ENCODE assay signal across 9 cellular contexts in genomic region chr10:22606164-22606614, GRCh38.
DNase-seq lines count a peak whose midpoint lies in the region; ATAC-seq, FAIRE-seq and TF ChIP-seq lines count a peak whose summit lies in the region.
"Had no signal": no experiment of that assay in that cellular context is flagged by ENCODE, and none has a peak within 500 bp of the region (broad histone marks: within the 10 kb centered on the region; RNA-seq: fewer than 3 reads in every experiment).

No MANE protein-coding gene starts in this region.

- peaks cover 83% of the 10 kb centered on the region for H3K79me2 ChIP-seq in Loucy (ENCODE audit: insufficient read depth, low read length)
- peaks cover 21% of the 10 kb centered on the region for H3K79me2 ChIP-seq in astrocyte (ENCODE audit: insufficient read depth, low read length)

- no peaks in the 10 kb centered on the region for H3K9me3 ChIP-seq in HEK293 (ENCODE audit: control insufficient read depth, insufficient read depth, low read depth, low read length)
- no peaks in the 10 kb centered on the region for H3K9me3 ChIP-seq in Loucy (ENCODE audit: insufficient read depth, low read depth, low read length)
- no peaks in the 10 kb centered on the region for H3K9me3 ChIP-seq in astrocyte (ENCODE audit: insufficient read depth, low read depth, low read length)

- H3F3A ChIP-seq in Loucy (ENCODE audit: low read depth): no peaks in the 10 kb centered on the region

- H3K27me3 ChIP-seq in Loucy (ENCODE audit: insufficient read depth, low read length, poor library complexity, severe bottlenecking) (no peaks in the 10 kb centered on the region), astrocyte (ENCODE audit: insufficient read depth, low read length) (no peaks in the 10 kb centered on the region)

- H3K4me2 ChIP-seq in Loucy (ENCODE audit: low read depth, low read length, poor library complexity, severe bottlenecking) (peak overlapping the region; percentile 49), astrocyte (ENCODE audit: low read length) (peak overlapping the region; percentile 50)

- H3K27ac ChIP-seq in HEK293 (ENCODE audit: extremely low read depth, low read depth, low read length) (no peak overlapping the region), astrocyte (ENCODE audit: low read depth, low read length) (no peak overlapping the region)

- POLR2A ChIA-PET in HEK293 (lab: Yijun Ruan, JAX): no interaction called here

- H2AFZ ChIP-seq in Loucy (ENCODE audit: low read length) (no peak overlapping the region), astrocyte (ENCODE audit: low read depth, low read length) (no peak overlapping the region)

- H3K27ac Mint-ChIP-seq in astrocyte (ENCODE audit: unreplicated experiment): no peak overlapping the region
- H3K27ac Mint-ChIP-seq in natural killer cell treated with Interleukin-12 subunit alpha and Interleukin-12 subunit beta and Interleukin-15 and Interleukin-18, amount 100 ng/mL, for 72 hours: peak overlapping the region; percentile 87 to 97

- H4K20me1 ChIP-seq in Loucy (ENCODE audit: insufficient read depth, low read length, poor library complexity, severe bottlenecking) (peaks cover 18% of the 10 kb centered on the region), astrocyte (ENCODE audit: insufficient read depth, low read length) (peaks cover 15% of the 10 kb centered on the region)

- H3K9me3 Mint-ChIP-seq in astrocyte (ENCODE audit: unreplicated experiment): no peaks in the 10 kb centered on the region
- no peaks in the 10 kb centered on the region for H3K9me3 Mint-ChIP-seq in natural killer cell treated with Interleukin-12 subunit alpha and Interleukin-12 subunit beta and Interleukin-15 and Interleukin-18, amount 100 ng/mL, for 72 hours

- H3K36me3 ChIP-seq in HEK293 (ENCODE audit: control insufficient read depth in 2 of 2, insufficient read depth in 1 of 2, low read length in 2 of 2) (peaks cover 0 to 11% of the 10 kb centered on the region in 2 experiments; a peak in 2 of 3 replicates), Loucy (ENCODE audit: insufficient read depth, low read length) (peaks cover 45% of the 10 kb centered on the region; the same call in 1 of the 2 replicates), astrocyte (ENCODE audit: insufficient read depth, low read length) (no peaks in the 10 kb centered on the region)

- ATAC-seq in natural killer cell treated with Interleukin-12 subunit alpha and Interleukin-12 subunit beta and Interleukin-15 and Interleukin-18, amount 100 ng/mL, for 72 hours: peak; percentile 90 to 92

- H3K4me1 Mint-ChIP-seq in astrocyte (ENCODE audit: low read depth, unreplicated experiment): peaks cover 25% of the 10 kb centered on the region
- peaks cover 64 to 74% of the 10 kb centered on the region in 2 donors for H3K4me1 Mint-ChIP-seq in natural killer cell treated with Interleukin-12 subunit alpha and Interleukin-12 subunit beta and Interleukin-15 and Interleukin-18, amount 100 ng/mL, for 72 hours (ENCODE audit: low read depth in 2 of 2)

- FAIRE-seq in astrocyte (lab: Jason Lieb, UNC) (peak; percentile 17), frontal cortex (lab: Jason Lieb, UNC) (no peak)

- H3K4me3 ChIP-seq in HEK293 (ENCODE audit: low read depth, low read length): no peak overlapping the region
- H3K4me3 ChIP-seq in Loucy (ENCODE audit: low read length, poor library complexity, severe bottlenecking): peak overlapping the region; percentile 8
- no peak overlapping the region for H3K4me3 ChIP-seq in astrocyte (ENCODE audit: insufficient read depth, low read depth, low read length)

- H3K27me3 Mint-ChIP-seq in astrocyte (ENCODE audit: low read depth, unreplicated experiment): no peaks in the 10 kb centered on the region
- H3K27me3 Mint-ChIP-seq in natural killer cell treated with Interleukin-12 subunit alpha and Interleukin-12 subunit beta and Interleukin-15 and Interleukin-18, amount 100 ng/mL, for 72 hours: no peaks in the 10 kb centered on the region

- no peak for TF ChIP-seq CTCF in HEK293 (tag by site-specific recombination; IDR thresholded peaks at IDR 0.05)
- no peak for TF ChIP-seq CTCF in Loucy (conservative IDR thresholded peaks at IDR 0.05; ENCODE audit: low read length)
- no peak for TF ChIP-seq CTCF in astrocyte (IDR thresholded peaks at IDR 0.05; ENCODE audit: insufficient read depth, low read depth, low read length)

- H3K4me1 ChIP-seq in HEK293 (ENCODE audit: control insufficient read depth, insufficient read depth, low read length) (peaks cover 14% of the 10 kb centered on the region), Loucy (ENCODE audit: insufficient read depth, low read length, poor library complexity, severe bottlenecking) (peaks cover 53% of the 10 kb centered on the region), astrocyte (ENCODE audit: insufficient read depth, low read length) (peaks cover 17% of the 10 kb centered on the region)

- CTCF ChIA-PET in HEK293 (lab: Yijun Ruan, JAX): no interaction called here

- no peak overlapping the region for H3K4me3 Mint-ChIP-seq in astrocyte (ENCODE audit: unreplicated experiment)
- peak overlapping the region; percentile 86 for H3K4me3 Mint-ChIP-seq in natural killer cell treated with Interleukin-12 subunit alpha and Interleukin-12 subunit beta and Interleukin-15 and Interleukin-18, amount 100 ng/mL, for 72 hours
- H3K4me3 Mint-ChIP-seq: neural crest cell had no signal

- H3K36me3 Mint-ChIP-seq in astrocyte (ENCODE audit: low read depth, unreplicated experiment): peaks cover 11% of the 10 kb centered on the region
- peaks cover 19% of the 10 kb centered on the region for H3K36me3 Mint-ChIP-seq in natural killer cell treated with Interleukin-12 subunit alpha and Interleukin-12 subunit beta and Interleukin-15 and Interleukin-18, amount 100 ng/mL, for 72 hours

- DNase-seq in activated CD8-positive, alpha-beta memory T cell treated with anti-CD3 and anti-CD28 coated beads for 24 hours: peak; percentile 62
- no peak for DNase-seq in activated CD8-positive, alpha-beta memory T cell treated with anti-CD3 and anti-CD28 coated beads, Interleukin-2, amount 50 U/mL, for 4 hours
- peak; percentile 31 for DNase-seq in astrocyte (ENCODE audit: low read depth)
- DNase-seq in natural killer cell treated with Interleukin-12 subunit alpha and Interleukin-12 subunit beta and Interleukin-15 and Interleukin-18, amount 100 ng/mL, for 72 hours (ENCODE audit: low spot score): peak; percentile 80
- no peak for DNase-seq in 8988T
- DNase-seq in frontal cortex (ENCODE audit: low spot score in 2 of 2): no peak

- H3K9ac ChIP-seq in Loucy (ENCODE audit: low read depth, low read length, poor library complexity, severe bottlenecking): peak overlapping the region; percentile 11
- no peak overlapping the region for H3K9ac ChIP-seq in astrocyte (ENCODE audit: low read length)

- no peaks in the 10 kb centered on the region for H3K9me2 ChIP-seq in Loucy (replicated peaks; ENCODE audit: low read depth, low read length)

TF ChIP-seq in HEK293, 187 proteins besides CTCF, POLR2A, EP300 and RAD21 (continues in another document):
- TF ChIP-seq ZNF362 (tag by site-specific recombination; IDR thresholded peaks at IDR 0.05): peak; percentile 54; the same call in 1 of the 2 replicates
- no peak for TF ChIP-seq OVOL3 (tag by site-specific recombination; IDR thresholded peaks at IDR 0.05)
- peak; percentile 74; the same call in 1 of the 2 replicates for TF ChIP-seq ZNF121 (tag by site-specific recombination; IDR thresholded peaks at IDR 0.05)
- no peak for TF ChIP-seq PRDM4 (tag by site-specific recombination; IDR thresholded peaks at IDR 0.05)

Comparison
In these comparisons a context has a peak if more than half of its experiments do, and no peak if none do; other contexts are left out.
1. DNase-seq: peak in activated CD8-positive, alpha-beta memory T cell treated with anti-CD3 and anti-CD28 coated beads for 24 hours (single experiment), astrocyte (single experiment) and natural killer cell treated with Interleukin-12 subunit alpha and Interleukin-12 subunit beta and Interleukin-15 and Interleukin-18, amount 100 ng/mL, for 72 hours (single experiment); none in activated CD8-positive, alpha-beta memory T cell treated with anti-CD3 and anti-CD28 coated beads, Interleukin-2, amount 50 U/mL, for 4 hours (single experiment), 8988T (single experiment) and frontal cortex (0 of 2).